In genomic region chr14:102342238-102342637, GRCh38 we compare ENCODE assay signal across 21 cellular contexts.
"Had no signal": no experiment of that assay in that cellular context is flagged by ENCODE, and none has a peak within 500 bp of the region (broad histone marks: within the 10 kb centered on the region; RNA-seq: fewer than 3 reads in every experiment).

No MANE protein-coding gene starts in this region.

- H3K4me3 Mint-ChIP-seq: effector memory CD8-positive, alpha-beta T cell; memory B cell; natural killer cell; neural crest cell; stimulated activated naive CD8-positive, alpha-beta T cell treated with anti-CD3 and anti-CD28 coated beads, Interleukin-15, amount 100 ng/mL, for 72 hours had no signal

- H3K4me3 ChIP-seq: coronary artery, gastrocnemius medialis, lung, prostate gland, right atrium auricular region, sigmoid colon, testis, tibial nerve, upper lobe of right lung, vagina had no signal

- H3K4me1 Mint-ChIP-seq: memory B cell; natural killer cell; neural crest cell; stimulated activated naive CD8-positive, alpha-beta T cell treated with anti-CD3 and anti-CD28 coated beads, Interleukin-15, amount 100 ng/mL, for 72 hours had no signal

- H3K4me1 ChIP-seq: gastrocnemius medialis, parathyroid adenoma, prostate gland, right atrium auricular region, sigmoid colon, testis, tibial nerve, upper lobe of right lung, vagina had no signal

- H3K27me3 ChIP-seq: gastrocnemius medialis, right atrium auricular region, sigmoid colon, testis, tibial nerve, upper lobe of right lung, vagina had no signal

- H3K79me2 ChIP-seq: parathyroid adenoma had no signal

- H3K36me3 Mint-ChIP-seq: natural killer cell had no signal

- H2AFZ ChIP-seq: parathyroid adenoma had no signal

- H3K9ac ChIP-seq: parathyroid adenoma had no signal

- H3K27me3 Mint-ChIP-seq: effector memory CD8-positive, alpha-beta T cell; memory B cell; stimulated activated naive CD8-positive, alpha-beta T cell treated with anti-CD3 and anti-CD28 coated beads, Interleukin-15, amount 100 ng/mL, for 72 hours had no signal

- H3K9me3 ChIP-seq: gastrocnemius medialis, prostate gland, right atrium auricular region, sigmoid colon, testis, tibial nerve, upper lobe of right lung, vagina had no signal

- DNase-seq: central memory CD4-positive, alpha-beta T cell; dermis blood vessel endothelial cell; effector memory CD8-positive, alpha-beta T cell; gastrocnemius medialis; head of caudate nucleus; natural killer cell; sigmoid colon; stimulated activated CD4-positive, alpha-beta T cell treated with anti-CD3 and anti-CD28 coated beads, Interleukin-4, amount 100 ng/mL, for 4 hours; stimulated activated naive CD4-positive, alpha-beta T cell; stimulated activated naive CD8-positive, alpha-beta T cell treated with anti-CD3 and anti-CD28 coated beads, Interleukin-15, amount 100 ng/mL, for 72 hours; testis; upper lobe of right lung had no signal

- H3K27ac ChIP-seq: coronary artery, gastrocnemius medialis, parathyroid adenoma, prostate gland, right atrium auricular region, sigmoid colon, testis, tibial nerve, upper lobe of right lung, vagina had no signal

- ATAC-seq: effector memory CD8-positive, alpha-beta T cell; gastrocnemius medialis; natural killer cell; stimulated activated naive CD8-positive, alpha-beta T cell treated with anti-CD3 and anti-CD28 coated beads, Interleukin-15, amount 100 ng/mL, for 72 hours had no signal

- H3K9me3 Mint-ChIP-seq: effector memory CD8-positive, alpha-beta T cell; memory B cell; natural killer cell; neural crest cell; stimulated activated naive CD8-positive, alpha-beta T cell treated with anti-CD3 and anti-CD28 coated beads, Interleukin-15, amount 100 ng/mL, for 72 hours had no signal

- H3K27ac Mint-ChIP-seq: memory B cell, natural killer cell had no signal
